Comparison of ENCODE assay signal across 21 cellular contexts in genomic region chr4:97142405-97142804, GRCh38.
"Had no signal": no experiment of that assay in that cellular context is flagged by ENCODE, and none has a peak within 500 bp of the region (broad histone marks: within the 10 kb centered on the region; RNA-seq: fewer than 3 reads in every experiment).

No MANE protein-coding gene starts in this region.

- H3K4me1 ChIP-seq: heart right ventricle, suprapubic skin, vagina had no signal

- H3K9me3 ChIP-seq: ovary, thyroid gland, upper lobe of left lung, vagina had no signal

- DNase-seq: effector CD8-positive, alpha-beta T cell; heart right ventricle; immature natural killer cell; kidney; left colon; mesendoderm; naive thymus-derived CD8-positive, alpha-beta T cell; nucleus accumbens; ovary; right cardiac atrium; stimulated activated CD4-positive, alpha-beta T cell treated with anti-CD3 and anti-CD28 coated beads, Interleukin-4, amount 100 ng/mL, for 1 hour; stimulated activated CD8-positive, alpha-beta memory T cell treated with anti-CD3 and anti-CD28 coated beads, Interleukin-4, amount 100 ng/mL, for 48 hours; stimulated activated naive CD8-positive, alpha-beta T cell treated with anti-CD3 and anti-CD28 coated beads, Interleukin-15, Interleukin-2, amounts not matched to agents 100 U/mL and 50 U/mL, for 24 hours; upper lobe of left lung had no signal

- H3K36me3 ChIP-seq: heart right ventricle, ovary, suprapubic skin, thyroid gland, upper lobe of left lung, vagina had no signal

- H3K4me3 ChIP-seq: coronary artery, heart right ventricle, ovary, suprapubic skin, thyroid gland, upper lobe of left lung, vagina had no signal

- ATAC-seq: esophagus mucosa; heart right ventricle; left colon; naive thymus-derived CD8-positive, alpha-beta T cell; right cardiac atrium; stimulated activated effector memory CD8-positive, alpha-beta T cell treated with anti-CD3 and anti-CD28 coated beads, Interleukin-12 subunit alpha, Interleukin-12 subunit beta, amount 100 ng/mL, for 72 hours; stimulated activated naive CD8-positive, alpha-beta T cell treated with anti-CD3 and anti-CD28 coated beads, Interleukin-15, Interleukin-2, amounts not matched to agents 100 U/mL and 50 U/mL, for 24 hours had no signal

- H3K4me3 Mint-ChIP-seq: immature natural killer cell; naive thymus-derived CD8-positive, alpha-beta T cell; neural crest cell; stimulated activated effector memory CD8-positive, alpha-beta T cell treated with anti-CD3 and anti-CD28 coated beads, Interleukin-12 subunit alpha, Interleukin-12 subunit beta, amount 100 ng/mL, for 72 hours had no signal

- H3K4me1 Mint-ChIP-seq: immature natural killer cell; stimulated activated effector memory CD8-positive, alpha-beta T cell treated with anti-CD3 and anti-CD28 coated beads, Interleukin-12 subunit alpha, Interleukin-12 subunit beta, amount 100 ng/mL, for 72 hours had no signal

- H3K36me3 Mint-ChIP-seq: naive thymus-derived CD8-positive, alpha-beta T cell; stimulated activated effector memory CD8-positive, alpha-beta T cell treated with anti-CD3 and anti-CD28 coated beads, Interleukin-12 subunit alpha, Interleukin-12 subunit beta, amount 100 ng/mL, for 72 hours had no signal

- H3K27ac Mint-ChIP-seq: immature natural killer cell; naive thymus-derived CD8-positive, alpha-beta T cell; stimulated activated effector memory CD8-positive, alpha-beta T cell treated with anti-CD3 and anti-CD28 coated beads, Interleukin-12 subunit alpha, Interleukin-12 subunit beta, amount 100 ng/mL, for 72 hours had no signal

- H3K27me3 ChIP-seq: heart right ventricle, ovary, suprapubic skin, thyroid gland, upper lobe of left lung, vagina had no signal

- H3K27ac ChIP-seq: coronary artery, heart right ventricle, ovary, suprapubic skin, thyroid gland, upper lobe of left lung, vagina had no signal
